15 cellular contexts compared by ENCODE assay signal in the genomic region with DNA sequence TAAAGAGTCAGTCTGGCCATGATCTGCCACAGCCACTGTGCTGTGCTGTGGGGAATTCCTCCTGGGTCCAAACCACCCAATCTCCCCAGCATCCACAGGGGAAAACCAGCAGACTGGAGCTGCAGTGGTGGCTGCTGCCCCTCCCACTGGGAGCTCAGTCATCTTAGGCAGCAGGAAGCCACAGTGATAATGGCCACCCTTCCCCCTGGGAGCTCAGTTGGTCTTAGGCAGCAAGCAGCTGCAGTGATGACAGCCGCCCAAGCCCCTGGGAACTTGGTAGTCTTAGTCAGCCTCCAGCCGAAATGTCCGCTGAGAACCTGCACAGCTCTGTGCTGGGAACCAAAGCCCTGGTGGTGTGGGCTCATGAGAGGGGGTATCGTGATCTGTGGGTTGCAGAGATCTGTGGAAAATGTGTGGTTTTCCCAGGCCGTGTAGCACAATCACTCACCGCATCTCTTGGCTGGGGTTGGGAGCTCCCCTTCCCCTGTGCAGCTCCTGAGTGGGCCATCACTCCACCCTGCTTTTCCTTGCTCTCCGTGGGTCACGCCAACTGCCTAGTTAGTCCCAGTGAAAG. TPM values are rescaled to one million over a fixed set of nuclear protein-coding genes. Genes with fewer than 3 reads are reported as not detected.
DNase-seq lines count a peak whose midpoint lies in the region; ATAC-seq, FAIRE-seq and TF ChIP-seq lines count a peak whose summit lies in the region.
"Had no signal": no experiment of that assay in that cellular context is flagged by ENCODE, and none has a peak within 500 bp of the region (broad histone marks: within the 10 kb centered on the region; RNA-seq: fewer than 3 reads in every experiment).

No MANE protein-coding gene starts in this region.

- no peaks in the 10 kb centered on the region for H3K9me3 ChIP-seq in BE2C
- H3K9me3 ChIP-seq in H1 (ENCODE audit: insufficient read depth in 2 of 2, low read depth in 1 of 2, low read length in 1 of 2) = peaks cover 0 to 3% of the 10 kb centered on the region in 2 experiments; a peak in 1 of 4 replicates
- H3K9me3 ChIP-seq: upper lobe of right lung had no signal

- no peak for FAIRE-seq in H1 (lab: Jason Lieb, UNC)
- FAIRE-seq: G401.6 had no signal

- CTCF ChIA-PET in H1 (lab: Charles Lee; ENCODE audit: partially characterized antibody) = interaction anchor here (0.6 to 1.6 kb wide), 4 partner anchors 9 to 184 kb away, joined by 3 to 9 read pairs (median 3); no protein-coding TSS in a partner anchor

- H4K5ac ChIP-seq in H1 (ENCODE audit: insufficient read length, low read depth, low read length) = no peak overlapping the region

- H3K27ac ChIP-seq in H1 (ENCODE audit: low read depth, low read length) = no peak overlapping the region
- H3K27ac ChIP-seq: foreskin keratinocyte, upper lobe of right lung had no signal

- no peak overlapping the region for H2BK120ac ChIP-seq in H1 (replicated peaks; ENCODE audit: low read depth, low read length)

- no peak for TF ChIP-seq CTCF in BE2C (IDR thresholded peaks at IDR 0.05; ENCODE audit: low read depth, low read length)
- TF ChIP-seq CTCF in H1 (IDR thresholded peaks at IDR 0.05; ENCODE audit: control extremely low read depth in 1 of 3, insufficient read depth in 1 of 3, low read depth in 1 of 3, low read length in 3 of 3) = no peak

- H4K91ac ChIP-seq in H1 (replicated peaks; ENCODE audit: insufficient read length, low read length) = no peak overlapping the region

- no peak overlapping the region for H3K9ac ChIP-seq in H1 (replicated peaks in 1 of 4; ENCODE audit: extremely low read depth in 1 of 4, low read depth in 3 of 4, low read length in 3 of 4)

- H3K4me3 ChIP-seq in BE2C (ENCODE audit: low read depth, low read length) (no peak overlapping the region), H1 (ENCODE audit: extremely low read depth in 1 of 4, insufficient read depth in 2 of 4, low read depth in 3 of 4, low read length in 4 of 4) (no peak overlapping the region)
- H3K4me3 ChIP-seq: upper lobe of right lung had no signal

- WGBS in H1 (ENCODE audit: extremely low coverage in 1 of 2, insufficient coverage in 1 of 2, insufficient read length in 1 of 2, insufficient replicate concordance in 2 of 2, low coverage in 1 of 2, low lambda C conversion rate in 2 of 2, missing lambda C conversion rate in 1 of 2), 2 experiments = 88% methylated on average over 8 of the region's 8 CpGs; no CpG with 5 or more reads in 1 of the 2 experiments

- H3K4me1 ChIP-seq in BE2C (no peaks in the 10 kb centered on the region), H1 (replicated peaks in 1 of 4; ENCODE audit: control insufficient read depth in 3 of 4, insufficient read depth in 4 of 4, low read length in 3 of 4) (peaks cover 0 to 9% (median 0%) of the 10 kb centered on the region in 4 experiments; a peak in 4 of 7 replicates)
- H3K4me1 ChIP-seq: foreskin keratinocyte, upper lobe of right lung had no signal

- no peaks in the 10 kb centered on the region for H3K36me3 ChIP-seq in BE2C
- H3K36me3 ChIP-seq in H1 (ENCODE audit: control insufficient read depth in 2 of 4, insufficient read depth in 4 of 4, low read length in 3 of 4) = no peaks in the 10 kb centered on the region
- H3K36me3 ChIP-seq: upper lobe of right lung had no signal

- H3K79me1 ChIP-seq in H1 (ENCODE audit: low read depth, low read length) = no peaks in the 10 kb centered on the region

- H3K14ac ChIP-seq in H1 (ENCODE audit: insufficient read length) = no peak overlapping the region

- H2AK5ac ChIP-seq in H1 (ENCODE audit: low read depth, low read length) = no peak overlapping the region

- H3K27ac Mint-ChIP-seq in activated T-helper 2 cell treated with anti-CD3 and anti-CD28 coated beads, Interferon-gamma antibody, Interleukin-2, Interleukin-4, amounts not matched to agents 10 μg/mL and 5 μg/mL and 100 μg/mL, durations not matched to agents 14 hours and 24 hours and 36 hours = no peak overlapping the region
- H3K27ac Mint-ChIP-seq: dendritic cell treated with granulocyte-macrophage colony-stimulating factor and Interleukin-4, amounts not matched to agents 40 ng/mL and 50 ng/mL, for 4 days had no signal

- H3K36me3 Mint-ChIP-seq in activated T-helper 2 cell treated with anti-CD3 and anti-CD28 coated beads, Interferon-gamma antibody, Interleukin-2, Interleukin-4, amounts not matched to agents 10 μg/mL and 5 μg/mL and 100 μg/mL, durations not matched to agents 14 hours and 24 hours and 36 hours (ENCODE audit: low read depth) = peaks cover 3% of the 10 kb centered on the region

- H2BK5ac ChIP-seq in H1 (ENCODE audit: low read depth, low read length) = no peak overlapping the region

- DNase-seq in BE2C = peak; percentile 51
- DNase-seq in H1 (ENCODE audit: low read depth in 1 of 2, low spot score in 2 of 2) = no peak
- no peak for DNase-seq in activated T-helper 2 cell treated with anti-CD3 and anti-CD28 coated beads, Interferon-gamma antibody, Interleukin-2, Interleukin-4, amounts not matched to agents 10 μg/mL and 5 μg/mL and 100 μg/mL, durations not matched to agents 14 hours and 24 hours and 36 hours (ENCODE audit: low spot score)
- no peak for DNase-seq in GDM1 (lab: John Stamatoyannopoulos, UW)
- no peak for DNase-seq in HUDEP-2 (lab: John Stamatoyannopoulos, UW; ENCODE audit: unreplicated experiment in 76 of 76)
- DNase-seq: foreskin keratinocyte, KBM-7, T-helper 2 cell, upper lobe of right lung had no signal

- H3K18ac ChIP-seq in H1 (ENCODE audit: extremely low read depth, low read length) = no peak overlapping the region

- no peak overlapping the region for H3K4me3 Mint-ChIP-seq in activated T-helper 2 cell treated with anti-CD3 and anti-CD28 coated beads, Interferon-gamma antibody, Interleukin-2, Interleukin-4, amounts not matched to agents 10 μg/mL and 5 μg/mL and 100 μg/mL, durations not matched to agents 14 hours and 24 hours and 36 hours (ENCODE audit: low read depth)
- H3K4me3 Mint-ChIP-seq: dendritic cell treated with granulocyte-macrophage colony-stimulating factor and Interleukin-4, amounts not matched to agents 40 ng/mL and 50 ng/mL, for 4 days had no signal

- intact Hi-C loops in activated T-helper 2 cell treated with anti-CD3 and anti-CD28 coated beads, Interferon-gamma antibody, Interleukin-2, Interleukin-4, amounts not matched to agents 10 μg/mL and 5 μg/mL and 100 μg/mL, durations not matched to agents 14 hours and 24 hours and 36 hours (cut with micrococcal nuclease) = no loop called here

- peaks cover 17% of the 10 kb centered on the region for H3K4me1 Mint-ChIP-seq in activated T-helper 2 cell treated with anti-CD3 and anti-CD28 coated beads, Interferon-gamma antibody, Interleukin-2, Interleukin-4, amounts not matched to agents 10 μg/mL and 5 μg/mL and 100 μg/mL, durations not matched to agents 14 hours and 24 hours and 36 hours (ENCODE audit: low read depth)

- no peaks in the 10 kb centered on the region for H4K20me1 ChIP-seq in H1 (replicated peaks in 1 of 2; ENCODE audit: control insufficient read depth in 1 of 2, insufficient read depth in 2 of 2, low read length in 2 of 2)

- H2BK20ac ChIP-seq in H1 (ENCODE audit: low read length) = no peak overlapping the region

- TF ChIP-seq RAD21 in H1 (IDR thresholded peaks at IDR 0.05 in 1 of 2, conservative IDR thresholded peaks at IDR 0.05 in 1 of 2; ENCODE audit: low read depth in 2 of 2, low read length in 2 of 2) = no peak

- ATAC-seq in GM19452 (IDR thresholded peaks at IDR 0.05; ENCODE audit: unreplicated experiment) = peak; percentile 54
- ATAC-seq in HG03175 (IDR thresholded peaks at IDR 0.05; ENCODE audit: unreplicated experiment) = peak; percentile 54
- no peak for ATAC-seq in HG02884 (IDR thresholded peaks at IDR 0.05; ENCODE audit: unreplicated experiment)
- ATAC-seq: foreskin keratinocyte, Panc1, upper lobe of right lung had no signal

- H3K9me3 Mint-ChIP-seq in activated T-helper 2 cell treated with anti-CD3 and anti-CD28 coated beads, Interferon-gamma antibody, Interleukin-2, Interleukin-4, amounts not matched to agents 10 μg/mL and 5 μg/mL and 100 μg/mL, durations not matched to agents 14 hours and 24 hours and 36 hours = peaks cover 13% of the 10 kb centered on the region

- TF ChIP-seq EP300 in H1 (IDR thresholded peaks at IDR 0.05; ENCODE audit: borderline replicate concordance in 1 of 2, low read depth in 2 of 2, low read length in 2 of 2) = no peak

- H3K23ac ChIP-seq in H1 (ENCODE audit: insufficient read length) = peak overlapping the region; percentile 70

- no peaks in the 10 kb centered on the region for H3K23me2 ChIP-seq in H1 (ENCODE audit: low read depth, low read length)

- H2AFZ ChIP-seq in H1 (ENCODE audit: low read length) = peak overlapping the region; percentile 70

- H3K4ac ChIP-seq in H1 (replicated peaks; ENCODE audit: insufficient read length, low read depth, low read length) = no peak overlapping the region

- POLR2A ChIA-PET in H1 (lab: Charles Lee; ENCODE audit: partially characterized antibody) = no interaction called here

- H4K8ac ChIP-seq in H1 (ENCODE audit: extremely low read depth, insufficient read depth, low read length) = peak overlapping the region; percentile 71

- TF ChIP-seq POLR2A in H1 (IDR thresholded peaks at IDR 0.05; ENCODE audit: control extremely low read depth in 1 of 2, low read depth in 2 of 2, low read length in 2 of 2) = no peak

- no peak overlapping the region for H2BK15ac ChIP-seq in H1 (ENCODE audit: low read length)

- no peaks in the 10 kb centered on the region for H3K79me2 ChIP-seq in H1 (ENCODE audit: control insufficient read depth in 1 of 2, insufficient read depth in 2 of 2, low read length in 2 of 2)

- H2BK12ac ChIP-seq in H1 (ENCODE audit: low read depth, low read length) = no peak overlapping the region

- H3K27me3 Mint-ChIP-seq in activated T-helper 2 cell treated with anti-CD3 and anti-CD28 coated beads, Interferon-gamma antibody, Interleukin-2, Interleukin-4, amounts not matched to agents 10 μg/mL and 5 μg/mL and 100 μg/mL, durations not matched to agents 14 hours and 24 hours and 36 hours (ENCODE audit: low read depth) = peaks cover 10% of the 10 kb centered on the region

- H3K56ac ChIP-seq in H1 (replicated peaks; ENCODE audit: insufficient read length, low read depth, low read length) = no peak overlapping the region

- H3K4me2 ChIP-seq in H1 (ENCODE audit: insufficient read depth in 1 of 2, low read depth in 2 of 2, low read length in 2 of 2) = no peak overlapping the region

- H3K27me3 ChIP-seq in BE2C (no peaks in the 10 kb centered on the region), H1 (replicated peaks in 1 of 4; ENCODE audit: control insufficient read depth in 3 of 4, extremely low read depth in 1 of 4, insufficient read depth in 3 of 4, low read length in 3 of 4) (no peaks in the 10 kb centered on the region)
- H3K27me3 ChIP-seq: upper lobe of right lung had no signal

RNA-seq across cellular contexts. Expression of a gene that starts 38.4 kb away (rescaled TPM):
- 74.0 TPM for polyA plus RNA-seq in BE2C (2012; ENCODE audit: insufficient read depth, insufficient read length, low read depth)
- 51.8 and 53.1 TPM in 2 replicates for total RNA-seq in H1 (2021; fragmentation: NEBNext Ultra II Directional; extraction: Animal tissue kit (Norgen Biotek cat#: 25700))
- 15.5 and 17.6 TPM in 2 replicates for polyA plus RNA-seq in H1 (2011; rRNA removed)
- 24.2 TPM for polyA plus RNA-seq in H1 (2011; cell fraction: cytosol; rRNA removed)
- 14.5 TPM for polyA plus RNA-seq in H1 (2011; cell fraction: nucleus; rRNA removed)
- polyA plus RNA-seq in H1 (2012, experiment 1 of 2) = 35.7 to 44.3 TPM (median 41.0 TPM) in 4 replicates
- 2.3 TPM for polyA plus RNA-seq in H1 (2012, experiment 2 of 2)
- 36.3 TPM for polyA plus RNA-seq in H1 (2013, experiment 1 of 2)
- 40.3 TPM for polyA plus RNA-seq in H1 (2013, experiment 2 of 2)
- polyA minus RNA-seq in H1 (2011; rRNA and poly(A)+ RNA removed) = 27.4 and 34.2 TPM in 2 replicates
- polyA minus RNA-seq in H1 (2011; cell fraction: cytosol; rRNA and poly(A)+ RNA removed) = 20.8 TPM
- 18.6 TPM for polyA minus RNA-seq in H1 (2011; cell fraction: nucleus; rRNA and poly(A)+ RNA removed)
- total RNA-seq in activated T-helper 2 cell treated with anti-CD3 and anti-CD28 coated beads, Interferon-gamma antibody, Interleukin-2, Interleukin-4, amounts not matched to agents 10 μg/mL and 5 μg/mL and 100 μg/mL, durations not matched to agents 14 hours and 24 hours and 36 hours = 73.2 and 78.3 TPM in 2 replicates
